16 cellular contexts compared by ENCODE assay signal in genomic region chr15:52050416-52050815, GRCh38. TPM values are rescaled to one million over a fixed set of nuclear protein-coding genes. Genes with fewer than 3 reads are reported as not detected.
DNase-seq lines count a peak whose midpoint lies in the region; ATAC-seq and TF ChIP-seq lines count a peak whose summit lies in the region.
"Had no signal": no experiment of that assay in that cellular context is flagged by ENCODE, and none has a peak within 500 bp of the region (broad histone marks: within the 10 kb centered on the region; RNA-seq: fewer than 3 reads in every experiment).

No MANE protein-coding gene starts in this region.

- peaks cover 8% of the 10 kb centered on the region for H3K4me1 Mint-ChIP-seq in Calu3 (ENCODE audit: low read depth, unreplicated experiment)

- TF ChIP-seq CTCF in AG04450 (IDR thresholded peaks at IDR 0.05; ENCODE audit: low read depth, low read length) (no peak), brain microvascular endothelial cell (IDR thresholded peaks at IDR 0.05; ENCODE audit: low read depth, low read length, missing control alignments) (no peak), Calu3 (IDR thresholded peaks at IDR 0.05; ENCODE audit: unreplicated experiment) (no peak)

- intact Hi-C loops in Calu3 (cut with micrococcal nuclease; ENCODE audit: unreplicated experiment): no loop called here

- in situ Hi-C loops in brain microvascular endothelial cell (cut with HindIII; ENCODE audit: low pct_ligation_motif_present, low sequenced_read_pairs): no loop called here

- no peak for TF ChIP-seq EP300 in Ishikawa (IDR thresholded peaks at IDR 0.05; ENCODE audit: borderline replicate concordance)

- H3K4me3 Mint-ChIP-seq in Calu3 (ENCODE audit: low read depth, unreplicated experiment): no peak overlapping the region
- H3K4me3 Mint-ChIP-seq: activated naive CD8-positive, alpha-beta T cell treated with anti-CD3 and anti-CD28 coated beads, Interleukin-2, amount 50 U/mL, for 24 hours; activated T-cell treated with anti-CD3 and anti-CD28 coated beads, Interleukin-2, amount 50 U/mL, for 24 hours; naive thymus-derived CD4-positive, alpha-beta T cell had no signal

- DNase-seq in AG04450 (ENCODE audit: low read depth, low spot score) (peak; percentile 15), brain microvascular endothelial cell (no peak), foreskin melanocyte (peak; percentile 94), NOMO-1 treated with dmso at 0.1 percent for 144 hours (lab: John Stamatoyannopoulos, UW; ENCODE audit: unreplicated experiment) (no peak), Calu3 (no peak)
- DNase-seq: activated CD4-positive, alpha-beta T cell treated with anti-CD3 and anti-CD28 coated beads for 4 hours; activated naive CD8-positive, alpha-beta T cell treated with anti-CD3 and anti-CD28 coated beads, Interleukin-2, amount 50 U/mL, for 24 hours; activated T-cell treated with anti-CD3 and anti-CD28 coated beads, Interleukin-2, amount 50 U/mL, for 24 hours; effector memory CD4-positive, alpha-beta T cell; heart right ventricle; left ventricle myocardium inferior; naive thymus-derived CD4-positive, alpha-beta T cell; NCI-H2227 treated with DMSO at 0.1 percent for 48 hours had no signal

- no peaks in the 10 kb centered on the region for H3K9me3 ChIP-seq in AG04450 (ENCODE audit: control insufficient read depth, insufficient read depth, low read length)

- no peaks in the 10 kb centered on the region for H3K27me3 Mint-ChIP-seq in Calu3 (ENCODE audit: unreplicated experiment)
- H3K27me3 Mint-ChIP-seq: activated naive CD8-positive, alpha-beta T cell treated with anti-CD3 and anti-CD28 coated beads, Interleukin-2, amount 50 U/mL, for 24 hours; activated T-cell treated with anti-CD3 and anti-CD28 coated beads, Interleukin-2, amount 50 U/mL, for 24 hours; naive thymus-derived CD4-positive, alpha-beta T cell had no signal

- peaks cover 31% of the 10 kb centered on the region for H3K36me3 Mint-ChIP-seq in Calu3 (ENCODE audit: insufficient read depth, unreplicated experiment)

- POLR2A ChIA-PET in AG04450 (lab: Yijun Ruan, JAX): interaction anchor here (0.5 to 1.0 kb wide), 2 partner anchors 29 to 1404 kb away, joined by 3 read pairs; no protein-coding TSS in a partner anchor

- H3K27ac Mint-ChIP-seq in Calu3 (ENCODE audit: unreplicated experiment): no peak overlapping the region
- H3K27ac Mint-ChIP-seq: activated naive CD8-positive, alpha-beta T cell treated with anti-CD3 and anti-CD28 coated beads, Interleukin-2, amount 50 U/mL, for 24 hours; activated T-cell treated with anti-CD3 and anti-CD28 coated beads, Interleukin-2, amount 50 U/mL, for 24 hours; naive thymus-derived CD4-positive, alpha-beta T cell had no signal

- no peak for TF ChIP-seq RAD21 in Ishikawa (IDR thresholded peaks at IDR 0.05; ENCODE audit: low read depth)

- no peak overlapping the region for H3K27ac ChIP-seq in AG04450 (ENCODE audit: low read depth, low read length)
- peak overlapping the region; percentile 7 for H3K27ac ChIP-seq in brain microvascular endothelial cell
- H3K27ac ChIP-seq: heart right ventricle, left ventricle myocardium inferior had no signal

- CTCF ChIA-PET in AG04450 (lab: Charles Lee) (no interaction called here), Calu3 (lab: Charles Lee) (interaction anchor here (1.5 kb wide), 1 partner anchor 29 kb away, joined by 4 read pairs; no protein-coding TSS in a partner anchor)

- no peaks in the 10 kb centered on the region for H3K27me3 ChIP-seq in AG04450 (ENCODE audit: control insufficient read depth, insufficient read depth, low read length)
- H3K27me3 ChIP-seq in brain microvascular endothelial cell (replicated peaks): no peaks in the 10 kb centered on the region
- H3K27me3 ChIP-seq: heart right ventricle had no signal

- no peak overlapping the region for H3K4me3 ChIP-seq in AG04450 (ENCODE audit: low read depth, low read length)
- no peak overlapping the region for H3K4me3 ChIP-seq in brain microvascular endothelial cell (ENCODE audit: low read depth, low read length)
- H3K4me3 ChIP-seq: heart right ventricle, left ventricle myocardium inferior had no signal

- H3K36me3 ChIP-seq in brain microvascular endothelial cell (replicated peaks): peaks cover 24% of the 10 kb centered on the region

- no peaks in the 10 kb centered on the region for H3K9me3 Mint-ChIP-seq in Calu3 (ENCODE audit: low read depth, unreplicated experiment)
- H3K9me3 Mint-ChIP-seq: activated naive CD8-positive, alpha-beta T cell treated with anti-CD3 and anti-CD28 coated beads, Interleukin-2, amount 50 U/mL, for 24 hours; activated T-cell treated with anti-CD3 and anti-CD28 coated beads, Interleukin-2, amount 50 U/mL, for 24 hours; naive thymus-derived CD4-positive, alpha-beta T cell had no signal

- no peak for ATAC-seq in HG02623 (IDR thresholded peaks at IDR 0.05; ENCODE audit: unreplicated experiment)
- no peak for ATAC-seq in GM21360 (IDR thresholded peaks at IDR 0.05; ENCODE audit: unreplicated experiment)
- ATAC-seq: activated naive CD8-positive, alpha-beta T cell treated with anti-CD3 and anti-CD28 coated beads, Interleukin-2, amount 50 U/mL, for 24 hours; heart right ventricle; naive thymus-derived CD4-positive, alpha-beta T cell had no signal

- BruUV-seq in Calu3 (replicated peaks; lab: Mats Ljungman, UMichigan): no TSS peak

TF ChIP-seq in Ishikawa, 13 proteins besides CTCF, POLR2A, EP300 and RAD21:
- TF ChIP-seq MAX (IDR thresholded peaks at IDR 0.05) (no peak), TCF12 (IDR thresholded peaks at IDR 0.05; ENCODE audit: low read depth) (no peak), CEBPB (IDR thresholded peaks at IDR 0.05) (no peak), CREB1 (IDR thresholded peaks at IDR 0.05; ENCODE audit: low read depth) (no peak), FOXM1 (IDR thresholded peaks at IDR 0.05; ENCODE audit: borderline replicate concordance, low read depth) (no peak), USF1 (IDR thresholded peaks at IDR 0.05) (no peak), TAF1 (IDR thresholded peaks at IDR 0.05; ENCODE audit: low read depth) (no peak), YY1 (IDR thresholded peaks at IDR 0.05; ENCODE audit: low read depth) (no peak), TEAD4 (IDR thresholded peaks at IDR 0.05) (peak; percentile 58)

RNA-seq across cellular contexts. Expression of gene MAPK6, which starts 31.4 kb away (rescaled TPM):
- polyA plus RNA-seq in AG04450 (2011; rRNA removed): 55.7 and 74.3 TPM in 2 replicates
- polyA minus RNA-seq in AG04450 (2011; rRNA and poly(A)+ RNA removed): 49.4 and 66.3 TPM in 2 replicates
- 28.4 and 35.9 TPM in 2 replicates for total RNA-seq in Calu3 (2022)

Comparison
In these comparisons a context has a peak if more than half of its experiments do, and no peak if none do; other contexts are left out.
1. DNase-seq: peak in AG04450 (single experiment) and foreskin melanocyte (single experiment); none in brain microvascular endothelial cell (single experiment), NOMO-1 treated with dmso at 0.1 percent for 144 hours (single experiment) and Calu3 (single experiment).